ENCODE assay signal across 13 cellular contexts in genomic region chr10:8137726-8138125, GRCh38.
DNase-seq lines count a peak whose midpoint lies in the region; ATAC-seq and TF ChIP-seq lines count a peak whose summit lies in the region.
"Had no signal": no experiment of that assay in that cellular context is flagged by ENCODE, and none has a peak within 500 bp of the region (broad histone marks: within the 10 kb centered on the region; RNA-seq: fewer than 3 reads in every experiment).

No MANE protein-coding gene starts in this region.

- ATAC-seq in Right ventricle myocardium superior (ENCODE audit: poor library complexity) (no peak), GM18858 (IDR thresholded peaks at IDR 0.05; ENCODE audit: unreplicated experiment) (no peak), mucosa of descending colon (no peak)
- ATAC-seq: gastroesophageal sphincter had no signal

- intact Hi-C loops in activated CD4-positive, alpha-beta memory T cell treated with anti-CD3 and anti-CD28 coated beads for 36 hours (cut with micrococcal nuclease): loop anchor here (1.0 to 10.0 kb wide), 8 partner anchors 46 to 439 kb away; no protein-coding TSS in a partner anchor
- intact Hi-C loops in Right ventricle myocardium superior (cut with DNase I) (no loop called here), mucosa of descending colon (cut with DNase I, micrococcal nuclease) (no loop called here)

- peak overlapping the region; percentile 64 to 98 (median 92) for H3K27ac Mint-ChIP-seq in CD8-positive, alpha-beta memory T cell
- H3K27ac Mint-ChIP-seq in activated CD4-positive, alpha-beta memory T cell treated with anti-CD3 and anti-CD28 coated beads for 36 hours: peak overlapping the region; percentile 86

- peaks cover 31 to 40% (median 35%) of the 10 kb centered on the region in 3 donors for H3K4me1 Mint-ChIP-seq in CD8-positive, alpha-beta memory T cell
- H3K4me1 Mint-ChIP-seq in activated CD4-positive, alpha-beta memory T cell treated with anti-CD3 and anti-CD28 coated beads for 36 hours (ENCODE audit: low read depth): peaks cover 57% of the 10 kb centered on the region

- H3K9me3 ChIP-seq in CD8-positive, alpha-beta memory T cell (ENCODE audit: low read length): no peaks in the 10 kb centered on the region
- no peaks in the 10 kb centered on the region for H3K9me3 ChIP-seq in mucosa of descending colon
- H3K9me3 ChIP-seq: adrenal gland, Caco-2, gastroesophageal sphincter, thyroid gland had no signal

- H3K27me3 Mint-ChIP-seq in CD8-positive, alpha-beta memory T cell: peaks cover 9 to 16% of the 10 kb centered on the region in 2 donors
- H3K27me3 Mint-ChIP-seq in activated CD4-positive, alpha-beta memory T cell treated with anti-CD3 and anti-CD28 coated beads for 36 hours: peaks cover 4% of the 10 kb centered on the region

- H3K4me3 ChIP-seq in CD8-positive, alpha-beta memory T cell (ENCODE audit: low read length): peak overlapping the region; percentile 59
- no peak overlapping the region for H3K4me3 ChIP-seq in mucosa of descending colon
- H3K4me3 ChIP-seq: adrenal gland, gastroesophageal sphincter, thyroid gland had no signal

- no peaks in the 10 kb centered on the region for H3K36me3 ChIP-seq in CD8-positive, alpha-beta memory T cell (ENCODE audit: insufficient read depth, low read length)
- H3K36me3 ChIP-seq in mucosa of descending colon (ENCODE audit: low read depth): no peaks in the 10 kb centered on the region
- H3K36me3 ChIP-seq: adrenal gland, gastroesophageal sphincter, thyroid gland had no signal

- CTCF ChIA-PET in CD8-positive, alpha-beta memory T cell (lab: Charles Lee): no interaction called here
- CTCF ChIA-PET in activated CD4-positive, alpha-beta memory T cell treated with anti-CD3 and anti-CD28 coated beads for 36 hours (lab: Charles Lee): no interaction called here

- POLR2A ChIA-PET in CD8-positive, alpha-beta memory T cell (lab: Charles Lee): interaction anchor here (0.9 to 1.6 kb wide), 2 partner anchors 77 to 195 kb away, joined by 3 to 4 read pairs; no protein-coding TSS in a partner anchor
- POLR2A ChIA-PET in activated CD4-positive, alpha-beta memory T cell treated with anti-CD3 and anti-CD28 coated beads for 36 hours (lab: Charles Lee): interaction anchor here (0.9 to 1.8 kb wide), 9 partner anchors 10 to 350 kb away, joined by 3 to 10 read pairs (median 4); partner anchors contain the start of genes ATP5F1C, GATA3 and KIN

- H3K4me1 ChIP-seq in CD8-positive, alpha-beta memory T cell (ENCODE audit: insufficient read depth, low read length): peaks cover 16% of the 10 kb centered on the region
- H3K4me1 ChIP-seq in mucosa of descending colon (ENCODE audit: low read depth): no peaks in the 10 kb centered on the region
- H3K4me1 ChIP-seq: adrenal gland, Caco-2, gastroesophageal sphincter, thyroid gland had no signal

- H3K27me3 ChIP-seq in CD8-positive, alpha-beta memory T cell (ENCODE audit: insufficient read depth, low read length, poor library complexity, severe bottlenecking): no peaks in the 10 kb centered on the region
- H3K27me3 ChIP-seq: adrenal gland, thyroid gland had no signal

- H3K27ac ChIP-seq in CD8-positive, alpha-beta memory T cell (ENCODE audit: low read depth, low read length): no peak overlapping the region
- H3K27ac ChIP-seq: adrenal gland, gastroesophageal sphincter, thyroid gland had no signal

- peak overlapping the region; percentile 41 to 94 (median 79) for H3K4me3 Mint-ChIP-seq in CD8-positive, alpha-beta memory T cell
- H3K4me3 Mint-ChIP-seq in activated CD4-positive, alpha-beta memory T cell treated with anti-CD3 and anti-CD28 coated beads for 36 hours: peak overlapping the region; percentile 59

- peak in 2 of 5 donors; percentile 7 to 8 for DNase-seq in CD8-positive, alpha-beta memory T cell
- peak; percentile 1 for DNase-seq in KG1 (lab: John Stamatoyannopoulos, UW)
- peak; percentile 43 for DNase-seq in activated CD4-positive, alpha-beta memory T cell treated with anti-CD3 and anti-CD28 coated beads for 36 hours
- DNase-seq in inferior parietal cortex (ENCODE audit: extremely low spot score): peak; percentile 11
- no peak for DNase-seq in COR-L47 (lab: John Stamatoyannopoulos, UW)
- DNase-seq in Right ventricle myocardium superior: no peak
- DNase-seq in mucosa of descending colon: no peak
- DNase-seq: adrenal gland, Caco-2, NCI-H187, thyroid gland had no signal

- H3K36me3 Mint-ChIP-seq in CD8-positive, alpha-beta memory T cell: peaks cover 0 to 8% (median 3%) of the 10 kb centered on the region in 3 donors
- peaks cover 3% of the 10 kb centered on the region for H3K36me3 Mint-ChIP-seq in activated CD4-positive, alpha-beta memory T cell treated with anti-CD3 and anti-CD28 coated beads for 36 hours

- TF ChIP-seq CTCF in mucosa of descending colon (IDR thresholded peaks at IDR 0.05): no peak

- H3K9me3 Mint-ChIP-seq in CD8-positive, alpha-beta memory T cell: no peaks in the 10 kb centered on the region
- H3K9me3 Mint-ChIP-seq in activated CD4-positive, alpha-beta memory T cell treated with anti-CD3 and anti-CD28 coated beads for 36 hours: no peaks in the 10 kb centered on the region

Comparison
In these comparisons a context has a peak if more than half of its experiments do, and no peak if none do; other contexts are left out.
1. DNase-seq: peak in KG1 (single experiment), activated CD4-positive, alpha-beta memory T cell treated with anti-CD3 and anti-CD28 coated beads for 36 hours (single experiment) and inferior parietal cortex (single experiment); none in COR-L47 (single experiment), Right ventricle myocardium superior (single experiment) and mucosa of descending colon (0 of 3).